1 cellular context compared by ENCODE assay signal in the genomic region with DNA sequence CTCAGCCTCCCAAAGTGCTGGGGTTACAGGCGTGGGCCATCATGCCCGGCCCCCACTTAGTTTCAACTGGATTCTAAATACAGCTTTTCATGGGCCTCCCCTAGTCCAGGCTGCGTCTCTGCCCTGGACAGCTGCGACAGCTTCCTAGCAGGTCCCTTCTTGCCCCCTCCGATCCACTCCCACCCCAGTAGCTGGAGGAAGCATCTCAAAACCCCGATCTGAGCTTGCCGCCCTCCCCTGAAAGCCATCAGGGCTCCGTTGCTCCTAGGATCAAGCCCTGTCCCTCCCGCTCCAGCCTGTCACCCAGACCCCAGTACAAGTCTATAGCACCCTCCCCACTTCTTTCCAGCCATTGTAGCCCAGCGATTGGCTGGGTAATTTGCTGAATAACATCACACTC.
TF ChIP-seq lines count a peak whose summit lies in the region.

No MANE protein-coding gene starts in this region.

TF ChIP-seq in HepG2, 621 proteins besides CTCF, POLR2A, EP300 and RAD21 (continued from another document):
- TF ChIP-seq, protein P1, sequence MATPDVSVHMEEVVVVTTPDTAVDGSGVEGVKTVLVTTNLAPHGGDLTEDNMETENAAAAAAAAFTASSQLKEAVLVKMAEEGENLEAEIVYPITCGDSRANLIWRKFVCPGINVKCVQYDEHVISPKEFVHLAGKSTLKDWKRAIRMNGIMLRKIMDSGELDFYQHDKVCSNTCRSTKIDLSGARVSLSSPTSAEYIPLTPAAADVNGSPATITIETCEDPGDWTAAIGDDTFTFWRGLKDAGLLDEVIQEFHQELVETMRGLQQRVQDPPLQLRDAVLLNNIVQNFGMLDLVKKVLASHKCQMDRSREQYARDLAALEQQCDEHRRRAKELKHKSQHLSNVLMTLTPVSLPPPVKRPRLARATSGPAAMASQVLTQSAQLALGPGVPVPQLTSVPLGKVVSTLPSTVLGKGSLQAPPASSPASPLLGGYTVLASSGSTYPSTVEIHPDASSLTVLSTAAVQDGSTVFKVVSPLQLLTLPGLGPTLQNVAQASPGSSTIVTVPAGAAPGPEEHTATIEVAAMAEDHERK (CRISPR knock-in tag; IDR thresholded peaks at IDR 0.05; ENCODE audit: low read depth), result no peak
- no peak for TF ChIP-seq SMARCC2 (IDR thresholded peaks at IDR 0.05)
